19 cellular contexts compared by ENCODE assay signal in the genomic region with DNA sequence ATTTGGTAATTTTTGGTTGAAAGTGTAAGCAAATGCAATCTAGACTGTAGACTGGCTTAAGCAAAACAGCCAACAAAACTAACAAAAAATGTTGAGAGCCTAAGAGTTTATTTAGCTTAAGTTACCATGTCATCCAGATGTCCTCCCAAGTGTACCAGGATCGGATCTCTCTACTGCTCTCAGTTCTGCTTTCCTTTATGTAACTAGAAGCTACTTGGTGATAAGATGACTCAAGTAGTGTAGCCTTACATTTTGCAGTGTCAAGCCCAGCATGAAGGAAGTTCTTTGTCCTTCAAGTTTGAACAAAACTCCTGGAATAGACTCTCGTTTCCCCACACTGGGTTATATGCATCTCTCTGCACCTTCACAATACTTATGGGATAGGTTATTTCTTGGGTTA.
DNase-seq lines count a peak whose midpoint lies in the region; ATAC-seq and TF ChIP-seq lines count a peak whose summit lies in the region.
"Had no signal": no experiment of that assay in that cellular context is flagged by ENCODE, and none has a peak within 500 bp of the region (broad histone marks: within the 10 kb centered on the region; RNA-seq: fewer than 3 reads in every experiment).

No MANE protein-coding gene starts in this region.

- no peaks in the 10 kb centered on the region for H4K20me1 ChIP-seq in mammary epithelial cell (ENCODE audit: insufficient read depth, low read length)

- H3K9me3 ChIP-seq in mammary epithelial cell (replicated peaks; ENCODE audit: insufficient read depth, low read length): no peaks in the 10 kb centered on the region
- no peaks in the 10 kb centered on the region for H3K9me3 ChIP-seq in breast epithelium

- 81% methylated on average over 2 of the region's 2 CpGs for WGBS in mammary epithelial cell (ENCODE audit: low coverage, missing lambda C conversion rate)

- intact Hi-C loops in mammary epithelial cell (cut with micrococcal nuclease): no loop called here
- intact Hi-C loops in breast epithelium (cut with DNase I; ENCODE audit: low total_unique reads): no loop called here

- in situ Hi-C loops in mammary epithelial cell (cut with MboI; ENCODE audit: low sequenced_read_pairs in 2 of 2): no loop called here

- TF ChIP-seq CTCF in mammary epithelial cell (conservative IDR thresholded peaks at IDR 0.05 in 1 of 2, IDR thresholded peaks at IDR 0.05 in 1 of 2; ENCODE audit: extremely low read depth in 1 of 2, insufficient read depth in 1 of 2, low read depth in 1 of 2, low read length in 2 of 2) (no peak), breast epithelium (IDR thresholded peaks at IDR 0.05) (no peak), epithelial cell of esophagus (IDR thresholded peaks at IDR 0.05; ENCODE audit: insufficient read depth, low read depth, low read length, missing control alignments) (no peak)

- dilution Hi-C loops in mammary epithelial cell (cut with HindIII; ENCODE audit: low sequenced_read_pairs): no loop called here

- peak; percentile 45 for DNase-seq in mammary epithelial cell
- no peak for DNase-seq in breast epithelium (ENCODE audit: low spot score in 2 of 2)
- DNase-seq in OCI-M1 (lab: John Stamatoyannopoulos, UW): peak; percentile 8
- DNase-seq in epithelial cell of esophagus (ENCODE audit: low read depth): peak; percentile 29
- no peak for DNase-seq in middle frontal gyrus (ENCODE audit: extremely low spot score, low spot score)
- no peak for DNase-seq in NCI-H748 treated with DMSO at 0.1 percent for 48 hours (lab: John Stamatoyannopoulos, UW)
- DNase-seq in NCI-H1092 (lab: John Stamatoyannopoulos, UW): no peak
- DNase-seq: Calu3; CD8-positive, alpha-beta memory T cell; DMS79; NCI-H1417 treated with DMSO at 0.1 percent for 48 hours; NCI-H187; NCI-H69; NK-92 treated with Interleukin-12 subunit alpha and Interleukin-12 subunit beta, amount 100 ng/mL, for 24 hours had no signal

- H3K36me3 ChIP-seq in mammary epithelial cell (ENCODE audit: insufficient read depth, low read length) (no peaks in the 10 kb centered on the region), breast epithelium (no peaks in the 10 kb centered on the region)

- no peak for ATAC-seq in GM21360 (IDR thresholded peaks at IDR 0.05; ENCODE audit: unreplicated experiment)
- ATAC-seq: GM23338, HCT116 had no signal

- H3K27me3 ChIP-seq in mammary epithelial cell (ENCODE audit: insufficient read depth, low read length) (no peaks in the 10 kb centered on the region), breast epithelium (no peaks in the 10 kb centered on the region)

- H3K4me3 ChIP-seq in mammary epithelial cell (replicated peaks in 1 of 3; ENCODE audit: insufficient read depth in 1 of 3, low read depth in 2 of 3, low read length in 3 of 3) (no peak overlapping the region), breast epithelium (no peak overlapping the region), epithelial cell of esophagus (ENCODE audit: low read length) (no peak overlapping the region)
- H3K4me3 ChIP-seq: GM23338 had no signal

- BruUV-seq in mammary epithelial cell (replicated peaks; lab: Mats Ljungman, UMichigan): no TSS peak

- H3K9ac ChIP-seq in mammary epithelial cell (ENCODE audit: insufficient read depth, low read length): no peak overlapping the region
- H3K9ac ChIP-seq: KMS-11 had no signal

- H3K4me2 ChIP-seq in mammary epithelial cell (ENCODE audit: insufficient read depth, low read depth, low read length): no peak overlapping the region
- H3K4me2 ChIP-seq: GM23338, KMS-11 had no signal

- H3K4me1 ChIP-seq in mammary epithelial cell (ENCODE audit: insufficient read depth, low read length) (no peaks in the 10 kb centered on the region), breast epithelium (no peaks in the 10 kb centered on the region)

- TF ChIP-seq POLR2A in breast epithelium (IDR thresholded peaks at IDR 0.05): no peak

- CTCF ChIA-PET in mammary epithelial cell (lab: Charles Lee; ENCODE audit: low non-redundant PET): no interaction called here

- H3K79me2 ChIP-seq in mammary epithelial cell (ENCODE audit: insufficient read depth, low read length): no peaks in the 10 kb centered on the region

- no peak overlapping the region for H3K27ac ChIP-seq in mammary epithelial cell (ENCODE audit: insufficient read depth, low read depth, low read length)
- H3K27ac ChIP-seq in breast epithelium: no peak overlapping the region
- H3K27ac ChIP-seq: C4-2B, KMS-11 had no signal

- peak overlapping the region; percentile 61 for H2AFZ ChIP-seq in mammary epithelial cell (ENCODE audit: low read depth, low read length)
- H2AFZ ChIP-seq: GM23338 had no signal

Comparison
In these comparisons a context has a peak if more than half of its experiments do, and no peak if none do; other contexts are left out.
1. DNase-seq: peak in mammary epithelial cell (single experiment), OCI-M1 (single experiment) and epithelial cell of esophagus (single experiment); none in breast epithelium (0 of 2), middle frontal gyrus (single experiment), NCI-H748 treated with DMSO at 0.1 percent for 48 hours (single experiment) and NCI-H1092 (single experiment).